15 cellular contexts compared by ENCODE assay signal in the genomic region with DNA sequence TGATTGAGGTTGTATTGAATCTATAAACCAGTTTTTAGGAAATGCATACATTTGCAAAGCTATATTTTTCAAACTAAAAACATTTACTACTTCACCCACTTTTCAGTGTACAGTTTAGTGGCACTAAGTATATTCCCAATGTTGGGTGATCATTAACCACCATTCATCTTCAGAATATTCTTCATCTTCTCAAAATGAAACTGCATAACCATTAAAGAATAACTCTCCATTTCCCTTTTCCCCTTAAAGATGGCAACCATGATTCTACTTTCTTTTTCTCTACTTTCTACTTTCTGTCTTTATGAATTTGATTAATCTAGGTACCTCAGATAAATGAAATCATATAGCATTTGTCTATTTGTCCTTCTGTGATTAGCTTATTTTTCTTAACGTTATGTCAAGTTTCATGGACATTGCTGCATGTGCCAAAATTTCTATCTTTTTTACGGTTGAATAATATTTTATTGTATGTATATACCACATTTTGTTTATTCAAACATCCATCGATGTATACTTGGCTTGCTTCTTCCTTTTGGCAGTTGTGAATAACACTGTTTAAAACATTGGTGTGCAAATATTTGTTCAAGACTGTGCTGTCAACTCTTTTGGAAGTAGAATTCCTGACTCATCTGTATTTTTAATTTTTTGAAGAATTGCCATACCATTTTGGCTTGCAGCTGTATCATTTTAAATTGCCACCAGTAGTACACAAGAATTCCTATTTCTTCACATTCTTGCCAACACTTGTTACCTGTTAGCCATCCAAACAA.
"Had no signal": no experiment of that assay in that cellular context is flagged by ENCODE, and none has a peak within 500 bp of the region (broad histone marks: within the 10 kb centered on the region; RNA-seq: fewer than 3 reads in every experiment).

No MANE protein-coding gene starts in this region.

- H3K27me3 Mint-ChIP-seq: activated naive CD4-positive, alpha-beta T cell treated with anti-CD3 and anti-CD28 coated beads, Interleukin-2, amount 10 ng/mL, durations not matched to agents 7 days and 5 days; activated T-helper 17 cell treated with anti-CD3 and anti-CD28 coated beads, Interleukin-2, amount 50 U/mL, for 72 hours; progenitor cell of endocrine pancreas had no signal

- ATAC-seq: activated T-helper 17 cell treated with anti-CD3 and anti-CD28 coated beads, Interleukin-2, amount 50 U/mL, for 72 hours; heart left ventricle; left colon; lower lobe of right lung had no signal

- DNase-seq: activated CD4-positive, CD25-positive, alpha-beta regulatory T cell treated with anti-CD3 and anti-CD28 coated beads, Interleukin-2, amount 50 U/mL, for 72 hours; activated naive CD4-positive, alpha-beta T cell treated with anti-CD3 and anti-CD28 coated beads, Interleukin-2, amount 10 ng/mL, durations not matched to agents 7 days and 5 days; activated T-cell treated with anti-CD3 and anti-CD28 coated beads for 4 hours; foreskin melanocyte; heart left ventricle; left colon; lower lobe of right lung; stimulated activated CD4-positive, alpha-beta T cell treated with anti-CD3 and anti-CD28 coated beads, Interleukin-4, amount 100 ng/mL, for 4 hours; stimulated activated CD8-positive, alpha-beta memory T cell treated with anti-CD3 and anti-CD28 coated beads, Interleukin-4, amount 100 ng/mL, for 48 hours; stimulated activated naive CD4-positive, alpha-beta T cell treated with Interleukin-2 at 50 U/mL for 16 hours; substantia nigra; uterus had no signal

- H3K9me3 Mint-ChIP-seq: activated T-helper 17 cell treated with anti-CD3 and anti-CD28 coated beads, Interleukin-2, amount 50 U/mL, for 72 hours; nephron had no signal

- H3K36me3 Mint-ChIP-seq: activated naive CD4-positive, alpha-beta T cell treated with anti-CD3 and anti-CD28 coated beads, Interleukin-2, amount 10 ng/mL, durations not matched to agents 7 days and 5 days had no signal

- H3K27ac Mint-ChIP-seq: activated naive CD4-positive, alpha-beta T cell treated with anti-CD3 and anti-CD28 coated beads, Interleukin-2, amount 10 ng/mL, durations not matched to agents 7 days and 5 days; activated T-helper 17 cell treated with anti-CD3 and anti-CD28 coated beads, Interleukin-2, amount 50 U/mL, for 72 hours; nephron; progenitor cell of endocrine pancreas had no signal

- H3K4me3 Mint-ChIP-seq: activated naive CD4-positive, alpha-beta T cell treated with anti-CD3 and anti-CD28 coated beads, Interleukin-2, amount 10 ng/mL, durations not matched to agents 7 days and 5 days; activated T-helper 17 cell treated with anti-CD3 and anti-CD28 coated beads, Interleukin-2, amount 50 U/mL, for 72 hours; nephron had no signal

- H3K4me1 Mint-ChIP-seq: activated naive CD4-positive, alpha-beta T cell treated with anti-CD3 and anti-CD28 coated beads, Interleukin-2, amount 10 ng/mL, durations not matched to agents 7 days and 5 days; activated T-helper 17 cell treated with anti-CD3 and anti-CD28 coated beads, Interleukin-2, amount 50 U/mL, for 72 hours; nephron had no signal
